10 cellular contexts compared by ENCODE assay signal in the genomic region with DNA sequence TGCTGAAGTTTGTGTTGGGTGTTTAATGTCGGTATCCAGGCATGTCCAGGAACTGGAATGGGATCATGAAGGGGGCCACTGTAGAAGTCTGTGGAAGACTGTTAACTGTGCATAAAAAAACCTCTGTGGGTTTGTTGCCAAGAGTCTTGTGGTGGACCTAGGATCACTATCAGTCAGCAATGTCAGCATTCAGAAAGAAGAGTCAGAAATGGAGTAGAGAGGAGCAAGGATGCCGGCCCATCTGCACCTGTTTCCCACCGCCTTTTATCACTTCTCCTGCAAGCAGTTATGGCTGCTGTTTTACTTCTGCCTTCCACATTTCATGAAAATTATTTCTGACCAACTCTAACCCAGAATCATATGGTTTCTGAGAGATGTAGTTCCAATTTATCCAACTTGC. TPM values are rescaled to one million over a fixed set of nuclear protein-coding genes. Genes with fewer than 3 reads are reported as not detected.
"Had no signal": no experiment of that assay in that cellular context is flagged by ENCODE, and none has a peak within 500 bp of the region (broad histone marks: within the 10 kb centered on the region; RNA-seq: fewer than 3 reads in every experiment).

No MANE protein-coding gene starts in this region.

- H3K4me3 Mint-ChIP-seq: HFFc6 had no signal

- ATAC-seq: HCT116, K562 had no signal

- H3K9me3 Mint-ChIP-seq: HFFc6 had no signal

- H3K27ac ChIP-seq: GM23248 had no signal

- H3K36me3 ChIP-seq: HAP-1 had no signal

- H3K9ac ChIP-seq: GM23248 had no signal

- H3K27ac Mint-ChIP-seq: HFFc6 had no signal

- H2AFZ ChIP-seq: GM23248 had no signal

- H3K4me3 ChIP-seq: GM23248, HAP-1, K562 had no signal

- DNase-seq: GM23248, GOT3, H7, HFFc6, IMR-90, KG1 had no signal

- H3K9me3 ChIP-seq: HAP-1 had no signal

- H3K4me1 ChIP-seq: HAP-1 had no signal

RNA-seq across cellular contexts. Expression of a gene that starts 36.7 kb away (rescaled TPM):
- total RNA-seq: GM23248, H4, H7, IMR-90, K562 had no signal
